In the genomic region with DNA sequence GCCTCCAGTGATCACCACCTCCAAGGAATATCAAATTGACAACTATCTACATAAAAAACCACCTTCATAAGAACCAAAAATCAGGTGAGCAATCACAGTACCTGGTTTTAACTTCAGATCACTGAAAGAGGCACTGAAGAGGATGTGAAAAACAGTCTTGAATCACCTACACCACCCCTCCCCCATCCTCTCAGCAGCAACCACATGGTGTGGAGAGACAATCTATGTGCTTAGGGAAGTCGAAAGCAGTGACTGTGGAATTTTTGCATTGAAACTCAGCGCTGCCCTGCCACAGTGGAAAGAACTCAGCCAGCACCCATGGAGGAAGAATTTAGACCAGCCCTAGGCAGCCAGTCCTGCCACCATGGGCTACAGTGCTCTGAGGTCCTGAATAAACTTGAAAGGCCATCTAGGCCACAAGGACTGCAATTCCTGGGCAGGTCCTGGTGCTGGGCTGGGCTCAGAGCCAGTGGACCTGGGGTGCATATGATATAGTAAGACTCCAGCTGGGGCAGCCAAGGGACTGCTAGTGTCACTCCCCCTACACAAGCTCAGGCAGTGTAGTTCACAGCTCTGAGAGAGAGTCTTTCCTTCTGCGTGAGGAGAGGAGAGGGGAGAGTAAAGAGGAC, we compare ENCODE assay signal across 13 cellular contexts.
A peak's percentile ranks its signal among the peaks of the same experiment; 100 is the strongest.
DNase-seq lines count a peak whose midpoint lies in the region; ATAC-seq and TF ChIP-seq lines count a peak whose summit lies in the region.
"Had no signal": no experiment of that assay in that cellular context is flagged by ENCODE, and none has a peak within 500 bp of the region (broad histone marks: within the 10 kb centered on the region; RNA-seq: fewer than 3 reads in every experiment).

No MANE protein-coding gene starts in this region.

- H3K4me3 ChIP-seq in right atrium auricular region, result no peak overlapping the region
- H3K4me3 ChIP-seq: thoracic aorta had no signal

- intact Hi-C loops in Right ventricle myocardium superior (cut with DNase I), result no loop called here

- TF ChIP-seq CTCF in right atrium auricular region (IDR thresholded peaks at IDR 0.05), result no peak

- H3K4me3 Mint-ChIP-seq in stimulated activated naive CD8-positive, alpha-beta T cell treated with anti-CD3 and anti-CD28 coated beads, Interleukin-15, Interleukin-2, amounts not matched to agents 100 ng/mL and 50 ng/mL, for 24 hours, result no peak overlapping the region
- H3K4me3 Mint-ChIP-seq: CD4-positive, CD25-positive, alpha-beta regulatory T cell had no signal

- peaks cover 24% of the 10 kb centered on the region for H3K4me1 Mint-ChIP-seq in stimulated activated naive CD8-positive, alpha-beta T cell treated with anti-CD3 and anti-CD28 coated beads, Interleukin-15, Interleukin-2, amounts not matched to agents 100 ng/mL and 50 ng/mL, for 24 hours (ENCODE audit: low read depth)

- H3K27me3 ChIP-seq in right atrium auricular region, result no peaks in the 10 kb centered on the region

- DNase-seq in Right ventricle myocardium superior (no peak), right atrium auricular region (ENCODE audit: low spot score) (no peak), amniotic epithelial cell (ENCODE audit: low read depth) (peak; percentile 23), AML-193 (lab: John Stamatoyannopoulos, UW) (no peak), 8988T (no peak)
- DNase-seq: GOT3, NCI-H510A had no signal

- peak overlapping the region; percentile 41 for H3K27ac Mint-ChIP-seq in stimulated activated naive CD8-positive, alpha-beta T cell treated with anti-CD3 and anti-CD28 coated beads, Interleukin-15, Interleukin-2, amounts not matched to agents 100 ng/mL and 50 ng/mL, for 24 hours

- H3K36me3 ChIP-seq in right atrium auricular region, result peaks cover 57% of the 10 kb centered on the region

- no peaks in the 10 kb centered on the region for H3K9me3 ChIP-seq in right atrium auricular region
- H3K9me3 ChIP-seq: thoracic aorta had no signal

- H3K4me1 ChIP-seq in right atrium auricular region, result no peaks in the 10 kb centered on the region

- ATAC-seq in Right ventricle myocardium superior (ENCODE audit: poor library complexity) (peak; percentile 52), HG03159 (IDR thresholded peaks at IDR 0.05; ENCODE audit: unreplicated experiment) (peak; percentile 71), HG03469 (IDR thresholded peaks at IDR 0.05; ENCODE audit: unreplicated experiment) (no peak)

- no peaks in the 10 kb centered on the region for H3K27me3 Mint-ChIP-seq in stimulated activated naive CD8-positive, alpha-beta T cell treated with anti-CD3 and anti-CD28 coated beads, Interleukin-15, Interleukin-2, amounts not matched to agents 100 ng/mL and 50 ng/mL, for 24 hours
- H3K27me3 Mint-ChIP-seq: CD4-positive, CD25-positive, alpha-beta regulatory T cell; progenitor cell of endocrine pancreas had no signal

- peaks cover 79% of the 10 kb centered on the region for H3K36me3 Mint-ChIP-seq in stimulated activated naive CD8-positive, alpha-beta T cell treated with anti-CD3 and anti-CD28 coated beads, Interleukin-15, Interleukin-2, amounts not matched to agents 100 ng/mL and 50 ng/mL, for 24 hours (ENCODE audit: low read depth)

- H3K27ac ChIP-seq in right atrium auricular region, result no peak overlapping the region
- H3K27ac ChIP-seq: thoracic aorta had no signal

- no peaks in the 10 kb centered on the region for H3K9me3 Mint-ChIP-seq in stimulated activated naive CD8-positive, alpha-beta T cell treated with anti-CD3 and anti-CD28 coated beads, Interleukin-15, Interleukin-2, amounts not matched to agents 100 ng/mL and 50 ng/mL, for 24 hours
- H3K9me3 Mint-ChIP-seq: CD4-positive, CD25-positive, alpha-beta regulatory T cell had no signal
